20 cellular contexts compared by ENCODE assay signal in the genomic region with DNA sequence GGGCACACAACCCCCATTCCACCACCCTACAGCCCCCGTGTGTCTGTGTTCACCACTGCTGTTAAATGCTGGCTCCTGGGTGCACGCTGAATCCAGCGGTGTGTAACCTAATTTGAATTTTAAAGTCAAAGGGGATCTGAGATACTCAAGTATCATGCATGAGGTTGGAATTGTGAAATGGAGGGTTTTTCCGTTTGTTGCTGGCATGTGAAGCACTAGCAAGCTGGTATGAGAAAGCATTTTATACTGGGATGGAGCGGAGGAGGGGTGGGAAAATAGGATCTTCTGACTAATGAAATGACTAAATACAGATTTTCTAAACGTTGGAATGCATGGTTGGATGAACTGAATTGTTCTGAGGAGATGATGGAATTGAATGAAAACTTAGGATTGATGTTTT. TPM values are rescaled to one million over a fixed set of nuclear protein-coding genes. Genes with fewer than 3 reads are reported as not detected.
A peak's percentile ranks its signal among the peaks of the same experiment; 100 is the strongest.
DNase-seq lines count a peak whose midpoint lies in the region; ATAC-seq and TF ChIP-seq lines count a peak whose summit lies in the region.
"Had no signal": no experiment of that assay in that cellular context is flagged by ENCODE, and none has a peak within 500 bp of the region (broad histone marks: within the 10 kb centered on the region; RNA-seq: fewer than 3 reads in every experiment).

No MANE protein-coding gene starts in this region.

- no peak for TF ChIP-seq EP300 in stomach (IDR thresholded peaks at IDR 0.05)

- no peak for TF ChIP-seq POLR2A in stomach (IDR thresholded peaks at IDR 0.05)

- DNase-seq in AG04450 (ENCODE audit: low read depth, low spot score) = no peak
- DNase-seq in HS-5 (ENCODE audit: low read depth) = peak; percentile 51
- DNase-seq in astrocyte of the hippocampus (ENCODE audit: low read depth, low spot score) = peak; percentile 67
- DNase-seq in foreskin keratinocyte = peak; percentile 69 to 83
- no peak for DNase-seq in ascending aorta (ENCODE audit: low spot score in 2 of 2)
- DNase-seq in OCI-LY7 (ENCODE audit: low spot score) = no peak
- no peak for DNase-seq in stomach
- DNase-seq: activated naive CD8-positive, alpha-beta T cell treated with anti-CD3 and anti-CD28 coated beads for 36 hours; AML-193; colonic mucosa; esophagus squamous epithelium; GOT3; KBM-7; NCI-H1436; NCI-H446 treated with DMSO at 0.1 percent for 48 hours; stimulated activated naive CD8-positive, alpha-beta T cell treated with anti-CD3 and anti-CD28 coated beads, Interleukin-15, Interleukin-2, amounts not matched to agents 100 U/mL and 50 U/mL, for 24 hours; uterus had no signal

- CTCF ChIA-PET in AG04450 (lab: Charles Lee) = interaction anchor here (0.6 kb wide), 1 partner anchor 32 kb away, joined by 8 read pairs; no protein-coding TSS in a partner anchor
- CTCF ChIA-PET in OCI-LY7 (lab: Charles Lee; ENCODE audit: unreplicated experiment) = no interaction called here

- H3K9me3 ChIP-seq in AG04450 (ENCODE audit: control insufficient read depth, insufficient read depth, low read length) = peaks cover 5% of the 10 kb centered on the region
- H3K9me3 ChIP-seq in ascending aorta = no peaks in the 10 kb centered on the region
- H3K9me3 ChIP-seq in OCI-LY7 (ENCODE audit: low read length) = no peaks in the 10 kb centered on the region
- no peaks in the 10 kb centered on the region for H3K9me3 ChIP-seq in stomach
- H3K9me3 ChIP-seq: colonic mucosa, esophagus squamous epithelium, neutrophil, uterus had no signal

- POLR2A ChIA-PET in AG04450 (lab: Yijun Ruan, JAX) (interaction anchor here (0.6 to 1.0 kb wide), 2 partner anchors 18 to 185 kb away, joined by 3 to 4 read pairs; no protein-coding TSS in a partner anchor), OCI-LY7 (lab: Charles Lee) (no interaction called here)

- TF ChIP-seq CTCF in AG04450 (IDR thresholded peaks at IDR 0.05; ENCODE audit: low read depth, low read length) = no peak
- no peak for TF ChIP-seq CTCF in foreskin keratinocyte (conservative IDR thresholded peaks at IDR 0.05)
- TF ChIP-seq CTCF in ascending aorta (IDR thresholded peaks at IDR 0.05) = no peak
- no peak for TF ChIP-seq CTCF in OCI-LY7 (conservative IDR thresholded peaks at IDR 0.05; ENCODE audit: low read length)
- TF ChIP-seq CTCF in stomach (IDR thresholded peaks at IDR 0.05) = no peak

- peak; percentile 56 for ATAC-seq in foreskin keratinocyte
- ATAC-seq in HG03280 (IDR thresholded peaks at IDR 0.05; ENCODE audit: unreplicated experiment) = no peak
- ATAC-seq: Panc1; stimulated activated naive CD8-positive, alpha-beta T cell treated with anti-CD3 and anti-CD28 coated beads, Interleukin-15, Interleukin-2, amounts not matched to agents 100 U/mL and 50 U/mL, for 24 hours had no signal

- 77 to 87% (median 86%) methylated on average over 6 of the region's 6 CpGs for WGBS in stomach, 5 donors

- no peak overlapping the region for H2AFZ ChIP-seq in OCI-LY7 (ENCODE audit: low read length)

- intact Hi-C loops in ascending aorta (cut with DNase I) = no loop called here
- intact Hi-C loops in OCI-LY7 (cut with micrococcal nuclease; ENCODE audit: unreplicated experiment) = no loop called here
- intact Hi-C loops in stomach (cut with DNase I; ENCODE audit: low total_unique reads) = no loop called here

- H3K4me3 ChIP-seq in AG04450 (ENCODE audit: low read depth, low read length) (no peak overlapping the region), ascending aorta (no peak overlapping the region), OCI-LY7 (ENCODE audit: low read depth, low read length, poor library complexity, severe bottlenecking) (no peak overlapping the region), stomach (no peak overlapping the region)
- H3K4me3 ChIP-seq: colonic mucosa, esophagus squamous epithelium, uterus had no signal

- BruUV-seq in OCI-LY7 (replicated peaks; lab: Mats Ljungman, UMichigan) = no TSS peak

- H3K9me2 ChIP-seq in OCI-LY7 (ENCODE audit: insufficient read depth, low read length) = no peaks in the 10 kb centered on the region

- peak overlapping the region; percentile 39 for H3K27ac ChIP-seq in AG04450 (ENCODE audit: low read depth, low read length)
- peak overlapping the region; percentile 61 for H3K27ac ChIP-seq in foreskin keratinocyte
- H3K27ac ChIP-seq in ascending aorta = no peak overlapping the region
- no peak overlapping the region for H3K27ac ChIP-seq in OCI-LY7 (ENCODE audit: low read depth, low read length, poor library complexity, severe bottlenecking)
- H3K27ac ChIP-seq in stomach = no peak overlapping the region
- H3K27ac ChIP-seq: colonic mucosa, esophagus squamous epithelium, neutrophil, uterus had no signal

- H4K20me1 ChIP-seq in OCI-LY7 (ENCODE audit: insufficient read depth, low read length) = no peaks in the 10 kb centered on the region

- H3K36me3 ChIP-seq in ascending aorta (no peaks in the 10 kb centered on the region), OCI-LY7 (ENCODE audit: insufficient read depth, low read length) (no peaks in the 10 kb centered on the region), stomach (no peaks in the 10 kb centered on the region)
- H3K36me3 ChIP-seq: colonic mucosa, esophagus squamous epithelium, neutrophil, uterus had no signal

- H3K27me3 ChIP-seq in AG04450 (ENCODE audit: control insufficient read depth, insufficient read depth, low read length) = no peaks in the 10 kb centered on the region
- no peaks in the 10 kb centered on the region for H3K27me3 ChIP-seq in foreskin keratinocyte
- H3K27me3 ChIP-seq in ascending aorta = no peaks in the 10 kb centered on the region
- H3K27me3 ChIP-seq in stomach = no peaks in the 10 kb centered on the region
- H3K27me3 ChIP-seq: colonic mucosa, esophagus squamous epithelium, neutrophil, uterus had no signal

- no peaks in the 10 kb centered on the region for H3K79me2 ChIP-seq in OCI-LY7 (ENCODE audit: insufficient read depth, low read depth, low read length)

- H3K4me2 ChIP-seq in OCI-LY7 (ENCODE audit: low read length) = no peak overlapping the region

- peaks cover 16% of the 10 kb centered on the region for H3K4me1 ChIP-seq in foreskin keratinocyte
- H3K4me1 ChIP-seq in ascending aorta = no peaks in the 10 kb centered on the region
- no peaks in the 10 kb centered on the region for H3K4me1 ChIP-seq in OCI-LY7 (ENCODE audit: insufficient read depth, low read length, poor library complexity, severe bottlenecking)
- H3K4me1 ChIP-seq in stomach = peaks cover 0 to 5% (median 0%) of the 10 kb centered on the region in 4 donors
- H3K4me1 ChIP-seq: uterus had no signal

RNA-seq across cellular contexts. Expression of a gene that starts 36.9 kb away (rescaled TPM):
- polyA plus RNA-seq in AG04450 (2011; rRNA removed) (415 and 422 TPM in 2 replicates), foreskin keratinocyte (76.3 and 112 TPM in 2 replicates), stomach (10 to 100 TPM in 1 of 3 donors, 1 to 10 TPM in 2; 8.2 to 17.9 (median 8.7) TPM)
- polyA minus RNA-seq in AG04450 (2011; rRNA and poly(A)+ RNA removed) = 2,384 and 2,887 TPM in 2 replicates
- total RNA-seq in foreskin keratinocyte (288 and 372 TPM in 2 replicates), ascending aorta (52.9 TPM), OCI-LY7 (2022) (0.06 and 0.08 TPM in 2 replicates), stomach (100 to 1,000 TPM in 3 of 5 donors, 10 to 100 TPM in 2; 57.8 to 272 (median 104) TPM)
- total RNA-seq in OCI-LY7 (2014; rRNA removed; shearing (Covaris generic)) = under 0.01 TPM in 2 replicates

Comparison
In these comparisons a context has a peak if more than half of its experiments do, and no peak if none do; other contexts are left out.
1. DNase-seq: peak in HS-5 (single experiment), astrocyte of the hippocampus (single experiment) and foreskin keratinocyte (2 of 2); none in AG04450 (single experiment), ascending aorta (0 of 2), OCI-LY7 (single experiment) and stomach (single experiment).
2. H3K27ac ChIP-seq: peak in AG04450 (single experiment) and foreskin keratinocyte (single experiment); none in ascending aorta (0 of 2), OCI-LY7 (single experiment) and stomach (0 of 5).
3. RNA of a gene that starts 36.9 kb away (total RNA-seq): 288 to 372 TPM in foreskin keratinocyte, 57.8 to 272 TPM in stomach and 52.9 TPM in ascending aorta (single experiment); under 0.01 to 0.08 TPM in OCI-LY7; every median in the first group is over 10 times any median in the second.